ENCODE assay signal across 22 cellular contexts in the genomic region with DNA sequence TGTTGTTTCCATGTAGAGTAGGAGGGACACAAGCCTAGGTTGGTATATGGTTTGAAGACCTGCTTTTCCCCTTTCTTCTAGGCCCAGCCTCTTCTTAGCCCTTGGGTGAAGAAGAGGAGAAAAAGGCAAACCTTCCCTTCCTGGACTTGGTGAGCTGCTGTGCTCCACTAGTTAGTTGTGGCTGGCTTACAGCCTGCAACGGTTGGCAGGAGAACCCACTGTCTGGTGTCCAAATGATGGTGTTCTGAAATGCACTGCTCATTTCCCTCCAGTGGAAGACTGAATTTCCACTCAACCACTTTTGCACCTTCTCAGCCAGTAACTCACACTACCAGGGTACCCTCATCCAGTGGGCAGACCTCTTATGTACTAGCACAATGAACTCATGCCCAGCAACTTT.
"Had no signal": no experiment of that assay in that cellular context is flagged by ENCODE, and none has a peak within 500 bp of the region (broad histone marks: within the 10 kb centered on the region; RNA-seq: fewer than 3 reads in every experiment).

No MANE protein-coding gene starts in this region.

- H3K9ac ChIP-seq: SK-N-SH had no signal

- H3K27me3 ChIP-seq: MG63 had no signal

- H3K4me3 ChIP-seq: MG63 had no signal

- H3K4me2 ChIP-seq: SK-N-SH had no signal

- FAIRE-seq: HepG2 had no signal

- H3K9me3 ChIP-seq: MG63, SK-N-SH had no signal

- DNase-seq: IMR-90, Karpas-422, KG1, MG63, NCI-H1092, NCI-H1105 treated with DMSO at 0.1 percent for 48 hours, NCI-H1417 treated with DMSO at 0.1 percent for 48 hours, NCI-H146, NCI-H1694 treated with DMSO at 0.1 percent for 48 hours, NCI-H1930, NCI-H2081, NCI-H2107, NCI-H226, NCI-H510A, NCI-H69, NCI-H774, PC-3, SHP77, SK-N-SH had no signal

- H3K27ac ChIP-seq: RWPE1 had no signal

- H3K36me3 ChIP-seq: MG63 had no signal

- ATAC-seq: HepG2, Panc1, PC-3 had no signal
